ENCODE assay signal across 8 cellular contexts in genomic region chr1:40257688-40258444, GRCh38. TPM values are rescaled to one million over a fixed set of nuclear protein-coding genes. Genes with fewer than 3 reads are reported as not detected.
DNase-seq lines count a peak whose midpoint lies in the region; ATAC-seq, FAIRE-seq and TF ChIP-seq lines count a peak whose summit lies in the region.

Gene ZMPSTE24, plus strand, starts transcription at chr1:40258236. Its CDS starts 36 bp downstream, at chr1:40258272.

- H3K4me2 ChIP-seq in keratinocyte (ENCODE audit: control insufficient read depth, extremely low read depth, insufficient read depth, low read depth, low read length): peak within 1 kb of the TSS; percentile 97

- peaks cover 10 to 20% of the 10 kb centered on the region in 2 experiments for H3K36me3 ChIP-seq in keratinocyte (ENCODE audit: control insufficient read depth in 2 of 2, extremely low read depth in 1 of 2, insufficient read depth in 2 of 2, low read length in 2 of 2)

- peak within 1 kb of the TSS; percentile 97 for H3K9ac ChIP-seq in keratinocyte (ENCODE audit: control insufficient read depth, extremely low read depth, insufficient read depth, low read length)

- TF ChIP-seq CTCF in AG10803 (conservative IDR thresholded peaks at IDR 0.05; ENCODE audit: low read length): no peak
- TF ChIP-seq CTCF in keratinocyte (optimal IDR thresholded peaks at IDR 0.05 in 1 of 3, IDR thresholded peaks at IDR 0.05 in 1 of 3, conservative IDR thresholded peaks at IDR 0.05 in 1 of 3; ENCODE audit: extremely low read depth in 1 of 3, insufficient read depth in 2 of 3, low read length in 3 of 3): no peak

- no peaks in the 10 kb centered on the region for H3K9me1 ChIP-seq in keratinocyte (ENCODE audit: control insufficient read depth, extremely low read depth, insufficient read depth, low read length)

- no peaks in the 10 kb centered on the region for H3K27me3 ChIP-seq in keratinocyte (ENCODE audit: control insufficient read depth, extremely low read depth, insufficient read depth, low read length)

- dilution Hi-C loops in keratinocyte (cut with MboI; ENCODE audit: extremely low pct_ligation_motif_present, low sequenced_read_pairs): no loop called here

- ATAC-seq in GM19043 (IDR thresholded peaks at IDR 0.05; ENCODE audit: low read depth, unreplicated experiment) (peak; percentile 94), HG03378 (IDR thresholded peaks at IDR 0.05; ENCODE audit: unreplicated experiment) (peak; percentile 84)

- H3K27ac ChIP-seq in keratinocyte (ENCODE audit: control insufficient read depth, insufficient read depth, low read length): peak within 1 kb of the TSS; percentile 98

- H4K20me1 ChIP-seq in keratinocyte (ENCODE audit: control insufficient read depth, extremely low read depth, insufficient read depth, low read length): no peaks in the 10 kb centered on the region

- H2AFZ ChIP-seq in keratinocyte (ENCODE audit: control insufficient read depth, low read length): peak within 1 kb of the TSS; percentile 93

- H3K4me3 ChIP-seq in AG10803 (ENCODE audit: low read length): peak within 1 kb of the TSS; percentile 99
- H3K4me3 ChIP-seq in keratinocyte (ENCODE audit: control insufficient read depth in 2 of 3, extremely low read depth in 1 of 3, insufficient read depth in 2 of 3, low read depth in 1 of 3, low read length in 3 of 3): peak within 1 kb of the TSS; percentile 77 to 85 (median 78)

- FAIRE-seq in keratinocyte (lab: Jason Lieb, UNC): peak; percentile 23

- DNase-seq in AG10803 (ENCODE audit: low read depth) (peak; percentile 98), NCI-H510A (lab: John Stamatoyannopoulos, UW) (peak; percentile 100), cerebellum (ENCODE audit: low spot score) (peak; percentile 93), keratinocyte (ENCODE audit: low read depth, low spot score) (no peak)
- peak; percentile 95 for DNase-seq in activated CD4-positive, alpha-beta T cell treated with anti-CD3 and anti-CD28 coated beads for 1 hour
- DNase-seq in stimulated activated CD4-positive, alpha-beta T cell treated with anti-CD3 and anti-CD28 coated beads, Interleukin-15, amount 100 ng/mL, for 1 hour (ENCODE audit: low read depth in 1 of 2, low spot score in 1 of 2): peak; percentile 87 to 93

- H3K79me2 ChIP-seq in keratinocyte (ENCODE audit: control insufficient read depth, insufficient read depth, low read length): peaks cover 51% of the 10 kb centered on the region

- H3K4me1 ChIP-seq in keratinocyte (ENCODE audit: control insufficient read depth, extremely low read depth, insufficient read depth, low read length): peaks cover 12% of the 10 kb centered on the region

- no peaks in the 10 kb centered on the region for H3K9me3 ChIP-seq in keratinocyte (ENCODE audit: control insufficient read depth, low read depth, low read length)

RNA-seq across cellular contexts. Expression of gene ZMPSTE24, which starts in this region (rescaled TPM):
- total RNA-seq in cerebellum: 35.9 TPM
- polyA plus RNA-seq in keratinocyte: 34.0 to 73.4 TPM (median 44.9 TPM) in 3 replicates
- 16.4 TPM for polyA plus RNA-seq in keratinocyte (2011; ENCODE audit: low read depth)
- polyA plus RNA-seq in keratinocyte (2011; cell fraction: cytosol; rRNA removed): 22.5 and 43.4 TPM in 2 replicates
- polyA plus RNA-seq in keratinocyte (2011; cell fraction: nucleus; rRNA removed): 48.0 and 77.7 TPM in 2 replicates
- polyA plus RNA-seq in keratinocyte (2012; ENCODE audit: low replicate concordance): 30.2 and 49.7 TPM in 2 replicates
- 14.0 to 54.8 TPM (median 29.0 TPM) in 3 replicates for polyA minus RNA-seq in keratinocyte
- 44.1 TPM for polyA minus RNA-seq in keratinocyte (2011; cell fraction: cytosol; rRNA and poly(A)+ RNA removed)
- 67.5 and 109 TPM in 2 replicates for polyA minus RNA-seq in keratinocyte (2011; cell fraction: nucleus; rRNA and poly(A)+ RNA removed)
